ENCODE assay signal across 29 cellular contexts in the genomic region with DNA sequence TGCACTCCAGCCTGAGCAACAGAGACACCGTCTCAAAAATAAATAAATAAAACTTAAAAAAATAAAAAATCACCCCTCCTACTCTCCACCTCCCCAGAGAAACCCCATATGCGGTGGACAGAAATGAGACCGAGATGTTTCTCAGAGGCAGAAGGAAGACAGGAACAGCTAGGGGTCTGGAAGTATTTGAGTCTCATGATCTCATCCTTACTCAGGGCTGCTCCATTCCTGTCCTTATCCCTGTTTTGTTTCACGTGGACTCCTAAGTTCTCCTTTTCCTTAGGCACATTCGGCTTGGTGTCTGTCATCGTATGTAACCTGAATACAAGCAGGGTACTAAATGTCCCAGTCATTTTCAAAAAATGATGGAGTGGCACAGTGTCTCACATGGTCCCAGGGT.
A peak's percentile ranks its signal among the peaks of the same experiment; 100 is the strongest.
DNase-seq lines count a peak whose midpoint lies in the region; ATAC-seq and TF ChIP-seq lines count a peak whose summit lies in the region.
"Had no signal": no experiment of that assay in that cellular context is flagged by ENCODE, and none has a peak within 500 bp of the region (broad histone marks: within the 10 kb centered on the region; RNA-seq: fewer than 3 reads in every experiment).

No MANE protein-coding gene starts in this region.

- H2AK5ac ChIP-seq in mesenchymal stem cell (ENCODE audit: low read length, severe bottlenecking) = no peak overlapping the region

- no peak overlapping the region for H3K9ac ChIP-seq in mesenchymal stem cell (ENCODE audit: low read length)
- H3K9ac ChIP-seq: BLaER1 had no signal

- H2BK15ac ChIP-seq in mesenchymal stem cell (ENCODE audit: low read depth, poor library complexity, severe bottlenecking) = no peak overlapping the region

- no peak for ATAC-seq in GM19463 (IDR thresholded peaks at IDR 0.05; ENCODE audit: unreplicated experiment)
- ATAC-seq: body of pancreas, HepG2, mucosa of descending colon, sciatic nerve, WTC11 had no signal

- no peaks in the 10 kb centered on the region for H3K79me1 ChIP-seq in mesenchymal stem cell (replicated peaks; ENCODE audit: low read length, poor library complexity, severe bottlenecking)

- H4K91ac ChIP-seq in mesenchymal stem cell (ENCODE audit: low read length) = no peak overlapping the region

- H4K8ac ChIP-seq in mesenchymal stem cell (ENCODE audit: low read length) = no peak overlapping the region

- DNase-seq in AG08395 (ENCODE audit: low spot score) (peak; percentile 57), HCEC 1CT (peak; percentile 26), astrocyte of the spinal cord (ENCODE audit: low read depth, low spot score) (peak; percentile 65), mesenchymal stem cell (peak; percentile 33), NCI-H1105 treated with DMSO at 0.1 percent for 48 hours (lab: John Stamatoyannopoulos, UW) (no peak), BE2C (no peak), SW 1271 (lab: John Stamatoyannopoulos, UW) (no peak)
- DNase-seq: activated CD4-positive, alpha-beta T cell treated with anti-CD3 and anti-CD28 coated beads, Interleukin-2, amount 50 U/mL, for 4 hours; activated naive CD8-positive, alpha-beta T cell treated with anti-CD3 and anti-CD28 coated beads for 36 hours; body of pancreas; Caco-2; colonic mucosa; DND-41; mucosa of descending colon; NCI-H1092; NCI-H2029 treated with DMSO at 0.1 percent for 48 hours; NCI-H345; NCI-H774; stomach; T-helper 9 cell had no signal

- no peak overlapping the region for H2BK120ac ChIP-seq in mesenchymal stem cell (ENCODE audit: low read depth, low read length)

- H3K4me2 ChIP-seq in mesenchymal stem cell (ENCODE audit: low read length, poor library complexity, severe bottlenecking) = no peak overlapping the region
- H3K4me2 ChIP-seq: BLaER1 had no signal

- no peak overlapping the region for H2BK5ac ChIP-seq in mesenchymal stem cell (ENCODE audit: low read depth, low read length, poor library complexity, severe bottlenecking)

- H3K36me3 ChIP-seq in mesenchymal stem cell (ENCODE audit: control insufficient read depth in 1 of 2, insufficient read depth in 2 of 2, low read depth in 1 of 2, low read length in 2 of 2) (no peaks in the 10 kb centered on the region), BE2C (no peaks in the 10 kb centered on the region)
- H3K36me3 ChIP-seq: BLaER1, colonic mucosa, esophagus muscularis mucosa, HAP-1, stomach, tibial nerve had no signal

- no peaks in the 10 kb centered on the region for H3K9me3 ChIP-seq in mesenchymal stem cell (ENCODE audit: control insufficient read depth, low read length)
- H3K9me3 ChIP-seq in BE2C = no peaks in the 10 kb centered on the region
- H3K9me3 ChIP-seq: body of pancreas, Caco-2, colonic mucosa, esophagus muscularis mucosa, HAP-1, mucosa of descending colon, stomach had no signal

- no peak overlapping the region for H3K4me3 ChIP-seq in astrocyte of the spinal cord (ENCODE audit: low read depth, low read length)
- H3K4me3 ChIP-seq in mesenchymal stem cell (ENCODE audit: insufficient read depth in 1 of 2, low read depth in 1 of 2, low read length in 2 of 2) = no peak overlapping the region
- H3K4me3 ChIP-seq in BE2C (ENCODE audit: low read depth, low read length) = no peak overlapping the region
- H3K4me3 ChIP-seq: BLaER1, body of pancreas, colonic mucosa, esophagus muscularis mucosa, HAP-1, mucosa of descending colon, stomach, tibial nerve had no signal

- peak overlapping the region in 1 of 2 experiments; percentile 38 for H3K18ac ChIP-seq in mesenchymal stem cell (ENCODE audit: low read depth in 1 of 2, low read length in 2 of 2)

- in situ Hi-C loops in astrocyte of the spinal cord (cut with HindIII; ENCODE audit: low sequenced_read_pairs) = no loop called here

- no peak overlapping the region for H3K27ac ChIP-seq in mesenchymal stem cell (ENCODE audit: low read length, poor library complexity, severe bottlenecking)
- H3K27ac ChIP-seq: BLaER1, body of pancreas, colonic mucosa, esophagus muscularis mucosa, HL-60, stomach, tibial nerve had no signal

- 51% methylated on average over 5 of the region's 6 CpGs for WGBS in mesenchymal stem cell

- no peak overlapping the region for H3K4ac ChIP-seq in mesenchymal stem cell (ENCODE audit: low read depth in 1 of 2, low read length in 2 of 2)

- no peak overlapping the region for H2AFZ ChIP-seq in mesenchymal stem cell (ENCODE audit: low read depth, low read length)

- H2BK12ac ChIP-seq in mesenchymal stem cell (ENCODE audit: low read length in 2 of 2) = no peak overlapping the region

- H3K27me3 ChIP-seq in mesenchymal stem cell (ENCODE audit: control insufficient read depth in 1 of 2, insufficient read depth in 1 of 2, low read length in 2 of 2) (no peaks in the 10 kb centered on the region), BE2C (no peaks in the 10 kb centered on the region)
- H3K27me3 ChIP-seq: body of pancreas, esophagus muscularis mucosa, tibial nerve had no signal

- no peak for TF ChIP-seq CTCF in astrocyte of the spinal cord (IDR thresholded peaks at IDR 0.05; ENCODE audit: low read depth, low read length)
- TF ChIP-seq CTCF in BE2C (IDR thresholded peaks at IDR 0.05; ENCODE audit: low read depth, low read length) = no peak

- no peak overlapping the region for H3K14ac ChIP-seq in mesenchymal stem cell (ENCODE audit: low read length in 2 of 2)

- H3K23ac ChIP-seq in mesenchymal stem cell (ENCODE audit: low read length in 2 of 2) = no peak overlapping the region

- H3K4me1 ChIP-seq in mesenchymal stem cell (ENCODE audit: control insufficient read depth, insufficient read depth, low read depth, low read length) (peaks cover 12% of the 10 kb centered on the region), BE2C (no peaks in the 10 kb centered on the region)
- H3K4me1 ChIP-seq: HAP-1 had no signal

Comparison
In these comparisons a context has a peak if more than half of its experiments do, and no peak if none do; other contexts are left out.
1. DNase-seq: peak in AG08395 (single experiment), HCEC 1CT (single experiment), astrocyte of the spinal cord (single experiment) and mesenchymal stem cell (single experiment); none in NCI-H1105 treated with DMSO at 0.1 percent for 48 hours (single experiment), BE2C (single experiment) and SW 1271 (0 of 2).